ENCODE assay signal across 17 cellular contexts in genomic region chr10:97584798-97585438, GRCh38. TPM values are rescaled to one million over a fixed set of nuclear protein-coding genes. Genes with fewer than 3 reads are reported as not detected.
DNase-seq lines count a peak whose midpoint lies in the region; ATAC-seq and TF ChIP-seq lines count a peak whose summit lies in the region.
"Had no signal": no experiment of that assay in that cellular context is flagged by ENCODE, and none has a peak within 500 bp of the region (broad histone marks: within the 10 kb centered on the region; RNA-seq: fewer than 3 reads in every experiment).

No MANE protein-coding gene starts in this region.

- no peak for TF ChIP-seq POLR2A in right lobe of liver (IDR thresholded peaks at IDR 0.05)

- H3K9me3 Mint-ChIP-seq in MCF 10A (ENCODE audit: unreplicated experiment) (no peaks in the 10 kb centered on the region), type B pancreatic cell (no peaks in the 10 kb centered on the region), GM23338 (no peaks in the 10 kb centered on the region)
- H3K9me3 Mint-ChIP-seq: activated naive CD4-positive, alpha-beta T cell treated with anti-CD3 and anti-CD28 coated beads, Interleukin-2, amount 50 U/mL, for 24 hours; CD8-positive, alpha-beta T cell; T-helper 1 cell treated with Interleukin-12 subunit alpha and Interleukin-12 subunit beta and Interleukin-4 antibody, amounts not matched to agents 30 μg/mL and 1 μg/mL, for 36 hours had no signal

- H3K4me2 ChIP-seq in mammary epithelial cell (ENCODE audit: insufficient read depth, low read depth, low read length) (no peak overlapping the region), GM23338 (no peak overlapping the region)

- POLR2A ChIA-PET in MCF 10A (lab: Yijun Ruan, JAX) = interaction anchor here (1.0 to 3.2 kb wide), 7 partner anchors 11 to 90 kb away, joined by 3 to 19 read pairs (median 10); partner anchors contain the start of gene ANKRD2

- H3K79me2 ChIP-seq in mammary epithelial cell (ENCODE audit: insufficient read depth, low read length) (no peaks in the 10 kb centered on the region), GM23338 (replicated peaks; ENCODE audit: insufficient read depth) (no peaks in the 10 kb centered on the region)

- CTCF ChIA-PET in MCF 10A (lab: Yijun Ruan, JAX) (interaction anchor here (0.6 to 5.2 kb wide), 12 partner anchors 9 to 145 kb away, joined by 3 to 23 read pairs (median 4); partner anchors contain the start of gene ANKRD2), mammary epithelial cell (lab: Charles Lee; ENCODE audit: low non-redundant PET) (no interaction called here)

- no TSS peak for BruUV-seq in MCF 10A (replicated peaks; lab: Mats Ljungman, UMichigan)
- BruUV-seq in mammary epithelial cell (replicated peaks; lab: Mats Ljungman, UMichigan) = no TSS peak

- H3K4me3 Mint-ChIP-seq in MCF 10A (ENCODE audit: unreplicated experiment) = peak overlapping the region; percentile 35
- H3K4me3 Mint-ChIP-seq in type B pancreatic cell = no peak overlapping the region
- H3K4me3 Mint-ChIP-seq in GM23338 = no peak overlapping the region
- H3K4me3 Mint-ChIP-seq: activated naive CD4-positive, alpha-beta T cell treated with anti-CD3 and anti-CD28 coated beads, Interleukin-2, amount 50 U/mL, for 24 hours; CD8-positive, alpha-beta T cell; T-helper 1 cell treated with Interleukin-12 subunit alpha and Interleukin-12 subunit beta and Interleukin-4 antibody, amounts not matched to agents 30 μg/mL and 1 μg/mL, for 36 hours had no signal

- peaks cover 7% of the 10 kb centered on the region for H3K4me1 ChIP-seq in mammary epithelial cell (ENCODE audit: insufficient read depth, low read length)
- H3K4me1 ChIP-seq in right lobe of liver = peaks cover 0 to 31% (median 7%) of the 10 kb centered on the region in 4 donors
- H3K4me1 ChIP-seq in GM23338 (ENCODE audit: insufficient read depth) = peaks cover 3% of the 10 kb centered on the region

- H3K27me3 Mint-ChIP-seq in MCF 10A (ENCODE audit: insufficient read depth, unreplicated experiment) (no peaks in the 10 kb centered on the region), type B pancreatic cell (no peaks in the 10 kb centered on the region), GM23338 (ENCODE audit: insufficient read depth, low read depth, poor library complexity) (peaks cover 12% of the 10 kb centered on the region)
- H3K27me3 Mint-ChIP-seq: activated naive CD4-positive, alpha-beta T cell treated with anti-CD3 and anti-CD28 coated beads, Interleukin-2, amount 50 U/mL, for 24 hours had no signal

- H3K27me3 ChIP-seq in mammary epithelial cell (ENCODE audit: insufficient read depth, low read length) (no peaks in the 10 kb centered on the region), dorsolateral prefrontal cortex (no peaks in the 10 kb centered on the region), right lobe of liver (no peaks in the 10 kb centered on the region), GM23338 (ENCODE audit: insufficient read depth) (no peaks in the 10 kb centered on the region)
- H3K27me3 ChIP-seq: foreskin keratinocyte had no signal

- no peaks in the 10 kb centered on the region for H3F3A ChIP-seq in GM23338 (replicated peaks; ENCODE audit: low read depth)

- TF ChIP-seq CTCF in MCF 10A (IDR thresholded peaks at IDR 0.05; ENCODE audit: unreplicated experiment) (no peak), mammary epithelial cell (conservative IDR thresholded peaks at IDR 0.05 in 1 of 2, IDR thresholded peaks at IDR 0.05 in 1 of 2; ENCODE audit: extremely low read depth in 1 of 2, insufficient read depth in 1 of 2, low read depth in 1 of 2, low read length in 2 of 2) (no peak), dorsolateral prefrontal cortex (IDR thresholded peaks at IDR 0.05 in 54 of 56, conservative IDR thresholded peaks at IDR 0.05 in 2 of 56; ENCODE audit: low read depth in 1 of 56, partially characterized antibody in 56 of 56) (no peak), right lobe of liver (IDR thresholded peaks at IDR 0.05) (no peak), type B pancreatic cell (conservative IDR thresholded peaks at IDR 0.05) (no peak), GM23338 (conservative IDR thresholded peaks at IDR 0.05; ENCODE audit: low read depth in 2 of 2) (no peak)

- intact Hi-C loops in MCF 10A (cut with micrococcal nuclease) = no loop called here
- intact Hi-C loops in mammary epithelial cell (cut with micrococcal nuclease) = no loop called here
- intact Hi-C loops in dorsolateral prefrontal cortex (cut with DNase I) = loop anchor here in 1 of 2 donors (5.0 kb wide), 1 partner anchor 47 kb away; the partner anchor contains the start of gene MORN4
- intact Hi-C loops in right lobe of liver (cut with DNase I) = no loop called here

- peaks cover 3% of the 10 kb centered on the region for H3K36me3 Mint-ChIP-seq in MCF 10A (ENCODE audit: insufficient read depth, unreplicated experiment)
- no peaks in the 10 kb centered on the region for H3K36me3 Mint-ChIP-seq in type B pancreatic cell
- no peaks in the 10 kb centered on the region for H3K36me3 Mint-ChIP-seq in GM23338 (ENCODE audit: low read depth)
- H3K36me3 Mint-ChIP-seq: activated naive CD4-positive, alpha-beta T cell treated with anti-CD3 and anti-CD28 coated beads, Interleukin-2, amount 50 U/mL, for 24 hours; CD8-positive, alpha-beta T cell had no signal

- H3K27ac ChIP-seq in mammary epithelial cell (ENCODE audit: insufficient read depth, low read depth, low read length) = no peak overlapping the region
- H3K27ac ChIP-seq in dorsolateral prefrontal cortex = peak overlapping the region in 45 of 59 donors; percentile 21 to 92 (median 77)
- peak overlapping the region; percentile 73 to 96 (median 95) for H3K27ac ChIP-seq in right lobe of liver
- H3K27ac ChIP-seq in GM23338 (ENCODE audit: low read depth) = no peak overlapping the region
- H3K27ac ChIP-seq: foreskin keratinocyte, HL-60 had no signal

- no peak overlapping the region for H3K9ac ChIP-seq in mammary epithelial cell (ENCODE audit: insufficient read depth, low read length)

- H3K36me3 ChIP-seq in mammary epithelial cell (ENCODE audit: insufficient read depth, low read length) = no peaks in the 10 kb centered on the region
- peaks cover 0 to 2% (median 0%) of the 10 kb centered on the region in 4 donors for H3K36me3 ChIP-seq in right lobe of liver
- no peaks in the 10 kb centered on the region for H3K36me3 ChIP-seq in GM23338 (ENCODE audit: insufficient read depth)

- H3K9me3 ChIP-seq in mammary epithelial cell (replicated peaks; ENCODE audit: insufficient read depth, low read length) = no peaks in the 10 kb centered on the region
- H3K9me3 ChIP-seq in right lobe of liver = no peaks in the 10 kb centered on the region

- peak; percentile 40 to 63 (median 56) for ATAC-seq in right lobe of liver
- ATAC-seq in GM19397 (IDR thresholded peaks at IDR 0.05; ENCODE audit: unreplicated experiment) = no peak
- ATAC-seq in GM23338 = no peak
- ATAC-seq: CD8-positive, alpha-beta T cell had no signal

- WGBS in mammary epithelial cell (ENCODE audit: low coverage, missing lambda C conversion rate) = 90% methylated on average over 5 of the region's 5 CpGs
- WGBS in right lobe of liver (ENCODE audit: insufficient coverage, low coverage, low lambda C conversion rate, missing lambda C conversion rate) = 23% methylated on average over 4 of the region's 5 CpGs

- DNase-seq in MCF 10A (ENCODE audit: unreplicated experiment) (no peak), mammary epithelial cell (no peak), dorsolateral prefrontal cortex (no peak), right lobe of liver (peak; percentile 46 to 86 (median 85)), type B pancreatic cell (ENCODE audit: extremely low spot score, unreplicated experiment) (no peak), GM23338 (ENCODE audit: low spot score) (no peak), germinal center (ENCODE audit: low spot score) (no peak)
- DNase-seq: activated CD4-positive, CD25-positive, alpha-beta regulatory T cell treated with anti-CD3 and anti-CD28 coated beads, Interleukin-2, amount 50 U/mL, for 72 hours; CD8-positive, alpha-beta T cell; central memory CD4-positive, alpha-beta T cell; NCI-H187 had no signal

- no peaks in the 10 kb centered on the region for H3K9me2 ChIP-seq in GM23338 (ENCODE audit: insufficient read depth)

- dilution Hi-C loops in mammary epithelial cell (cut with HindIII; ENCODE audit: low sequenced_read_pairs) = loop anchor here (5.0 kb wide), 1 partner anchor 37 kb away; no protein-coding TSS in a partner anchor

- H3K4me1 Mint-ChIP-seq in MCF 10A (ENCODE audit: insufficient read depth, unreplicated experiment) (peaks cover 22% of the 10 kb centered on the region), type B pancreatic cell (ENCODE audit: unreplicated experiment) (peaks cover 16% of the 10 kb centered on the region), GM23338 (peaks cover 10% of the 10 kb centered on the region; the same call in 2 of the 3 replicates)
- H3K4me1 Mint-ChIP-seq: activated naive CD4-positive, alpha-beta T cell treated with anti-CD3 and anti-CD28 coated beads, Interleukin-2, amount 50 U/mL, for 24 hours had no signal

- H3K27ac Mint-ChIP-seq in MCF 10A (ENCODE audit: low read depth, unreplicated experiment) (peak overlapping the region; percentile 78), type B pancreatic cell (peak overlapping the region; percentile 42), GM23338 (no peak overlapping the region; the same call in 1 of the 2 replicates)
- H3K27ac Mint-ChIP-seq: activated naive CD4-positive, alpha-beta T cell treated with anti-CD3 and anti-CD28 coated beads, Interleukin-2, amount 50 U/mL, for 24 hours; CD8-positive, alpha-beta T cell; T-helper 1 cell treated with Interleukin-12 subunit alpha and Interleukin-12 subunit beta and Interleukin-4 antibody, amounts not matched to agents 30 μg/mL and 1 μg/mL, for 36 hours had no signal

- in situ Hi-C loops in mammary epithelial cell (cut with MboI; ENCODE audit: low sequenced_read_pairs in 2 of 2) = no loop called here

- H2AFZ ChIP-seq in mammary epithelial cell (ENCODE audit: low read depth, low read length) (no peak overlapping the region), GM23338 (no peak overlapping the region)

- H4K20me1 ChIP-seq in mammary epithelial cell (ENCODE audit: insufficient read depth, low read length) (no peaks in the 10 kb centered on the region), GM23338 (replicated peaks; ENCODE audit: insufficient read depth) (no peaks in the 10 kb centered on the region)

- H3K4me3 ChIP-seq in mammary epithelial cell (replicated peaks in 1 of 3; ENCODE audit: insufficient read depth in 1 of 3, low read depth in 2 of 3, low read length in 3 of 3) (no peak overlapping the region), dorsolateral prefrontal cortex (peak overlapping the region in 40 of 59 donors; percentile 1 to 59 (median 27)), right lobe of liver (peak overlapping the region in 2 of 3 donors; percentile 37 to 64), GM23338 (no peak overlapping the region)

RNA-seq across cellular contexts. Expression of gene HOGA1, which starts 0.7 kb away (rescaled TPM):
- total RNA-seq in MCF 10A (2022) (0.88 and 1.7 TPM in 2 replicates), mammary epithelial cell (1 to 10 TPM in 1 of 2 donors, under 1 TPM in 1; 0.17 to 1.8 TPM), dorsolateral prefrontal cortex (10 to 100 TPM in 3 of 120 experiments, 1 to 10 TPM in 117; 1.1 to 13.6 (median 4.2) TPM), right lobe of liver (10 to 100 TPM; 16.8 to 92.9 (median 36.5) TPM), type B pancreatic cell (ENCODE audit: low replicate concordance) (0.57 and 2.1 TPM in 2 replicates)
- polyA plus RNA-seq in mammary epithelial cell (0.32 TPM), GM23338 (2016; fragmentation: Nextera tagmentation; extraction: Ambion mirVana) (0.15 TPM in 1 of 2 replicates, not detected in the other)
- not detected for polyA minus RNA-seq in mammary epithelial cell
- not detected in 2 replicates for total RNA-seq in GM23338 (2014; rRNA removed; shearing (Covaris generic))
- total RNA-seq: CD8-positive, alpha-beta T cell had no signal

RNA-seq across cellular contexts. Expression of gene C10orf62, which starts 4.6 kb away (rescaled TPM):
- total RNA-seq in MCF 10A (2022) (0.26 TPM in 1 of 2 replicates, not detected in the other), mammary epithelial cell (not detected), dorsolateral prefrontal cortex (1 to 10 TPM in 34 of 120 experiments, under 1 TPM in 48, not detected in 38; 0.34 to 2.5 (median 0.89) TPM), right lobe of liver (1 to 10 TPM in 5 of 6 experiments, not detected in 1; 1.2 to 4.1 (median 2.2) TPM), type B pancreatic cell (ENCODE audit: low replicate concordance) (0.34 TPM in 1 of 2 replicates, not detected in the other)
- polyA plus RNA-seq in mammary epithelial cell (0.05 TPM), GM23338 (2016; fragmentation: Nextera tagmentation; extraction: Ambion mirVana) (not detected in 2 replicates)
- not detected for polyA minus RNA-seq in mammary epithelial cell
- total RNA-seq in GM23338 (2014; rRNA removed; shearing (Covaris generic)) = not detected in 2 replicates
- total RNA-seq: CD8-positive, alpha-beta T cell; foreskin keratinocyte had no signal
- polyA plus RNA-seq: foreskin keratinocyte, thymus had no signal

RNA-seq across cellular contexts. Expression of gene ANKRD2, which starts 12.3 kb away (rescaled TPM):
- total RNA-seq in MCF 10A (2022) (1.8 and 5.8 TPM in 2 replicates), mammary epithelial cell (under 1 TPM; 0.47 to 0.83 TPM), dorsolateral prefrontal cortex (1 to 10 TPM in 111 of 120 experiments, under 1 TPM in 9; 0.43 to 9.5 (median 2.8) TPM), right lobe of liver (under 1 TPM in 4 of 6 experiments, not detected in 2; 0.28 to 0.81 (median 0.50) TPM), type B pancreatic cell (ENCODE audit: low replicate concordance) (0.19 TPM in 1 of 2 replicates, not detected in the other)
- polyA plus RNA-seq in mammary epithelial cell (0.87 TPM), GM23338 (2016; fragmentation: Nextera tagmentation; extraction: Ambion mirVana) (not detected in 2 replicates)
- polyA minus RNA-seq in mammary epithelial cell = not detected
- total RNA-seq in GM23338 (2014; rRNA removed; shearing (Covaris generic)) = not detected in 2 replicates
- total RNA-seq: CD8-positive, alpha-beta T cell had no signal

RNA-seq across cellular contexts. Expression of gene MORN4, which starts 48.4 kb away (rescaled TPM):
- total RNA-seq in MCF 10A (2022) (14.2 and 14.5 TPM in 2 replicates), mammary epithelial cell (10 to 100 TPM; 11.3 to 11.7 TPM), dorsolateral prefrontal cortex (10 to 100 TPM; 13.6 to 56.9 (median 33.3) TPM), right lobe of liver (1 to 10 TPM in 4 of 6 experiments, under 1 TPM in 2; 0.69 to 3.9 (median 1.6) TPM), type B pancreatic cell (ENCODE audit: low replicate concordance) (9.0 and 15.8 TPM in 2 replicates)
- polyA plus RNA-seq in mammary epithelial cell (13.3 TPM), GM23338 (2016; fragmentation: Nextera tagmentation; extraction: Ambion mirVana) (49.5 and 50.0 TPM in 2 replicates)
- polyA minus RNA-seq in mammary epithelial cell = not detected
- total RNA-seq in GM23338 (2014; rRNA removed; shearing (Covaris generic)) = 9.0 and 17.6 TPM in 2 replicates
- total RNA-seq: CD8-positive, alpha-beta T cell had no signal

RNA-seq across cellular contexts. Expression of gene PI4K2A, which starts 55.6 kb away (rescaled TPM):
- total RNA-seq in MCF 10A (2022) = 23.5 and 26.6 TPM in 2 replicates
- total RNA-seq in mammary epithelial cell = 10 to 100 TPM; 57.4 to 74.5 TPM
- 55.8 TPM for polyA plus RNA-seq in mammary epithelial cell
- polyA minus RNA-seq in mammary epithelial cell = 66.0 TPM
- 10 to 100 TPM; 17.4 to 40.1 (median 31.7) TPM for total RNA-seq in dorsolateral prefrontal cortex
- total RNA-seq in right lobe of liver = 10 to 100 TPM in 3 of 6 experiments, 1 to 10 TPM in 3; 6.2 to 18.1 (median 11.4) TPM
- total RNA-seq in type B pancreatic cell (ENCODE audit: low replicate concordance) = 18.7 and 19.3 TPM in 2 replicates
- total RNA-seq in GM23338 (2014; rRNA removed; shearing (Covaris generic)) = 23.3 and 29.2 TPM in 2 replicates
- 8.1 and 8.6 TPM in 2 replicates for polyA plus RNA-seq in GM23338 (2016; fragmentation: Nextera tagmentation; extraction: Ambion mirVana)

Comparison
In these comparisons a context has a peak if more than half of its experiments do, and no peak if none do; other contexts are left out.
1. DNase-seq: peak in right lobe of liver (3 of 3); none in MCF 10A (single experiment), mammary epithelial cell (single experiment), dorsolateral prefrontal cortex (0 of 10), type B pancreatic cell (single experiment), GM23338 (single experiment) and germinal center (single experiment).
2. H3K27ac ChIP-seq: peak in dorsolateral prefrontal cortex (45 of 59) and right lobe of liver (3 of 3); none in mammary epithelial cell (single experiment) and GM23338 (single experiment).
3. H3K4me3 ChIP-seq: peak in dorsolateral prefrontal cortex (40 of 59) and right lobe of liver (2 of 3); none in mammary epithelial cell (0 of 3) and GM23338 (single experiment).
4. ATAC-seq: peak in right lobe of liver (4 of 4); none in GM19397 (single experiment) and GM23338 (single experiment).